9 cellular contexts compared by ENCODE assay signal in genomic region chr22:17303840-17304779, GRCh38.
DNase-seq lines count a peak whose midpoint lies in the region; ATAC-seq and TF ChIP-seq lines count a peak whose summit lies in the region.
"Had no signal": no experiment of that assay in that cellular context is flagged by ENCODE, and none has a peak within 500 bp of the region (broad histone marks: within the 10 kb centered on the region; RNA-seq: fewer than 3 reads in every experiment).

No MANE protein-coding gene starts in this region.

- intact Hi-C loops in esophagus muscularis mucosa (cut with DNase I), result no loop called here

- CTCF ChIA-PET in activated naive CD4-positive, alpha-beta T cell treated with anti-CD3 and anti-CD28 coated beads, Interleukin-2, amount 10 ng/mL, durations not matched to agents 7 days and 5 days (lab: Charles Lee), result interaction anchor here (0.6 to 0.7 kb wide), 2 partner anchors 18 to 119 kb away, joined by 3 read pairs; no protein-coding TSS in a partner anchor

- H3K9me3 ChIP-seq in esophagus muscularis mucosa, result peaks cover 0 to 7% (median 0%) of the 10 kb centered on the region in 4 donors
- H3K9me3 ChIP-seq: left ventricle myocardium inferior had no signal

- peaks cover 18% of the 10 kb centered on the region for H3K4me1 Mint-ChIP-seq in activated naive CD4-positive, alpha-beta T cell treated with anti-CD3 and anti-CD28 coated beads, Interleukin-2, amount 10 ng/mL, durations not matched to agents 7 days and 5 days

- no peak for TF ChIP-seq POLR2A in esophagus muscularis mucosa (IDR thresholded peaks at IDR 0.05; ENCODE audit: low read depth)

- H3K36me3 ChIP-seq in esophagus muscularis mucosa, result no peaks in the 10 kb centered on the region
- H3K36me3 ChIP-seq: left ventricle myocardium inferior had no signal

- no peaks in the 10 kb centered on the region for H3K4me1 ChIP-seq in esophagus muscularis mucosa
- H3K4me1 ChIP-seq: left ventricle myocardium inferior had no signal

- TF ChIP-seq EP300 in esophagus muscularis mucosa (IDR thresholded peaks at IDR 0.05), result no peak

- ATAC-seq in GM19035 (IDR thresholded peaks at IDR 0.05; ENCODE audit: unreplicated experiment), result peak; percentile 73

- peaks cover 4% of the 10 kb centered on the region for H3K27me3 Mint-ChIP-seq in activated naive CD4-positive, alpha-beta T cell treated with anti-CD3 and anti-CD28 coated beads, Interleukin-2, amount 10 ng/mL, durations not matched to agents 7 days and 5 days

- no peaks in the 10 kb centered on the region for H3K9me3 Mint-ChIP-seq in activated naive CD4-positive, alpha-beta T cell treated with anti-CD3 and anti-CD28 coated beads, Interleukin-2, amount 10 ng/mL, durations not matched to agents 7 days and 5 days

- no peak overlapping the region for H3K27ac ChIP-seq in esophagus muscularis mucosa (replicated peaks in 1 of 4)
- H3K27ac ChIP-seq: left ventricle myocardium inferior had no signal

- 68% methylated on average over 21 of the region's 21 CpGs for WGBS in esophagus muscularis mucosa

- no peak overlapping the region for H3K4me3 Mint-ChIP-seq in activated naive CD4-positive, alpha-beta T cell treated with anti-CD3 and anti-CD28 coated beads, Interleukin-2, amount 10 ng/mL, durations not matched to agents 7 days and 5 days

- DNase-seq in NAMALWA (ENCODE audit: low spot score) (peak; percentile 52), esophagus muscularis mucosa (ENCODE audit: extremely low spot score) (no peak), NCI-H2029 (lab: John Stamatoyannopoulos, UW) (no peak), ecto neural progenitor cell (ENCODE audit: low spot score) (no peak), NCI-H524 (lab: John Stamatoyannopoulos, UW) (no peak)
- peak; percentile 64 for DNase-seq in activated naive CD4-positive, alpha-beta T cell treated with anti-CD3 and anti-CD28 coated beads, Interleukin-2, amount 10 ng/mL, durations not matched to agents 7 days and 5 days
- peak; percentile 12 for DNase-seq in stimulated activated CD8-positive, alpha-beta memory T cell treated with anti-CD3 and anti-CD28 coated beads, Interleukin-12 subunit alpha, Interleukin-12 subunit beta, amount 100 ng/mL, for 24 hours (ENCODE audit: extremely low read depth)
- DNase-seq: left ventricle myocardium inferior had no signal

- H3K27me3 ChIP-seq in esophagus muscularis mucosa, result no peaks in the 10 kb centered on the region

- H3K4me3 ChIP-seq in esophagus muscularis mucosa, result no peak overlapping the region
- H3K4me3 ChIP-seq: left ventricle myocardium inferior had no signal

- TF ChIP-seq CTCF in esophagus muscularis mucosa (IDR thresholded peaks at IDR 0.05), result no peak

- H3K27ac Mint-ChIP-seq in activated naive CD4-positive, alpha-beta T cell treated with anti-CD3 and anti-CD28 coated beads, Interleukin-2, amount 10 ng/mL, durations not matched to agents 7 days and 5 days, result peak overlapping the region; percentile 76

- H3K36me3 Mint-ChIP-seq in activated naive CD4-positive, alpha-beta T cell treated with anti-CD3 and anti-CD28 coated beads, Interleukin-2, amount 10 ng/mL, durations not matched to agents 7 days and 5 days, result no peaks in the 10 kb centered on the region

Comparison
In these comparisons a context has a peak if more than half of its experiments do, and no peak if none do; other contexts are left out.
1. DNase-seq: peak in NAMALWA (single experiment), activated naive CD4-positive, alpha-beta T cell treated with anti-CD3 and anti-CD28 coated beads, Interleukin-2, amount 10 ng/mL, durations not matched to agents 7 days and 5 days (single experiment) and stimulated activated CD8-positive, alpha-beta memory T cell treated with anti-CD3 and anti-CD28 coated beads, Interleukin-12 subunit alpha, Interleukin-12 subunit beta, amount 100 ng/mL, for 24 hours (single experiment); none in esophagus muscularis mucosa (single experiment), NCI-H2029 (single experiment), ecto neural progenitor cell (single experiment) and NCI-H524 (0 of 2).